ENCODE assay signal across 25 cellular contexts in the genomic region with DNA sequence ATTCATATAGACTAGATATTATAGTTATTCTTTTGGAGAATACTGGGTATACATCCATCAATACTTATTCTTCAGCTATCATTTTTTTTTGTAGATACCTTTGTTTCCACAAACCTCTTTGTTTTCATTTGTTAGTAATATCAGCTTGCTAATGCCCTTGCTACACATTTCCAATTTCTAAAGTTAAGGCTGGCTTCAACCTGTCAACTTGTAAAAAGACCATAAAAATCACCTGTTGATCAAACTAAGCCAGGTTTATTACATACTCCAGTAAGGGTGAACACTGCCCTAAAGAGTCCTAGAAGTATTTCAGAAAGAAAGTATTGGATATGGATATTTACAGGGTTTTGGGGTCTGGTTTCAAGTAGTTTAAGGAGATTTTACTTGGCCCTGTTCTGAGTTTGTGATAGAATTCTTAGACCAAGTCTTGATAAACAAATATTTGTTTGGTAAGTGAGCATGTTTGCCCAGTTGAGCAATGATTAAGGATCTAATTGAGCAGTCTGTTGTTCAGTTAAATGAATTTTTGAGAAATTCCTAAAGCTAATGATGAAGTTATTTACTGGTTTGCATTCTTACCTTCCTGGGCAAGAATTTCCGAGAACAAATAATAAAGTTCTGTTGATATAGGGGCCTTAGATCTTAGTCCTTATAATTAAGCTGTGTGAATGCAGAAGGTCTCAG. TPM values are rescaled to one million over a fixed set of nuclear protein-coding genes. Genes with fewer than 3 reads are reported as not detected.
"Had no signal": no experiment of that assay in that cellular context is flagged by ENCODE, and none has a peak within 500 bp of the region (broad histone marks: within the 10 kb centered on the region; RNA-seq: fewer than 3 reads in every experiment).

No MANE protein-coding gene starts in this region.

- H3K27ac ChIP-seq: testis, upper lobe of left lung had no signal

- H3K4me3 ChIP-seq: gastrocnemius medialis, smooth muscle cell, testis, upper lobe of left lung had no signal

- H3K4me3 Mint-ChIP-seq: activated naive CD8-positive, alpha-beta T cell treated with anti-CD3 and anti-CD28 coated beads, Interleukin-2, amount 10 ng/mL, durations not matched to agents 7 days and 5 days; activated T-helper 1 cell treated with anti-CD3 and anti-CD28 coated beads, Interleukin-12 subunit alpha, Interleukin-12 subunit beta, Interleukin-2, Interleukin-4 antibody, amounts not matched to agents 30 ng/mL and 10 ng/mL and 1 ng/mL, durations not matched to agents 14 hours and 24 hours and 36 hours; endodermal cell; natural killer cell treated with Interleukin-12 subunit alpha and Interleukin-12 subunit beta and Interleukin-15 and Interleukin-18, amount 100 ng/mL, for 72 hours had no signal

- FAIRE-seq: TTC549 had no signal

- H3K36me3 Mint-ChIP-seq: natural killer cell treated with Interleukin-12 subunit alpha and Interleukin-12 subunit beta and Interleukin-15 and Interleukin-18, amount 100 ng/mL, for 72 hours had no signal

- H3K4me1 ChIP-seq: testis had no signal

- ATAC-seq: gastrocnemius medialis; left ventricle myocardium superior; natural killer cell treated with Interleukin-12 subunit alpha and Interleukin-12 subunit beta and Interleukin-15 and Interleukin-18, amount 100 ng/mL, for 72 hours; right cardiac atrium; stimulated activated naive CD8-positive, alpha-beta T cell treated with anti-CD3 and anti-CD28 coated beads, Interleukin-15, Interleukin-2, amounts not matched to agents 100 U/mL and 50 U/mL, for 24 hours had no signal

- H3K9me3 ChIP-seq: gastrocnemius medialis, testis, upper lobe of left lung had no signal

- H3K36me3 ChIP-seq: gastrocnemius medialis had no signal

- H3K27me3 Mint-ChIP-seq: activated naive CD8-positive, alpha-beta T cell treated with anti-CD3 and anti-CD28 coated beads, Interleukin-2, amount 10 ng/mL, durations not matched to agents 7 days and 5 days; natural killer cell treated with Interleukin-12 subunit alpha and Interleukin-12 subunit beta and Interleukin-15 and Interleukin-18, amount 100 ng/mL, for 72 hours had no signal

- H3K4me2 ChIP-seq: smooth muscle cell had no signal

- H3K27ac Mint-ChIP-seq: activated naive CD8-positive, alpha-beta T cell treated with anti-CD3 and anti-CD28 coated beads, Interleukin-2, amount 10 ng/mL, durations not matched to agents 7 days and 5 days; activated T-helper 1 cell treated with anti-CD3 and anti-CD28 coated beads, Interleukin-12 subunit alpha, Interleukin-12 subunit beta, Interleukin-2, Interleukin-4 antibody, amounts not matched to agents 30 ng/mL and 10 ng/mL and 1 ng/mL, durations not matched to agents 14 hours and 24 hours and 36 hours; endodermal cell; natural killer cell treated with Interleukin-12 subunit alpha and Interleukin-12 subunit beta and Interleukin-15 and Interleukin-18, amount 100 ng/mL, for 72 hours had no signal

- DNase-seq: activated CD4-positive, alpha-beta T cell treated with anti-CD3 and anti-CD28 coated beads, Interleukin-2, amount 50 U/mL, for 1 hour; activated CD4-positive, CD25-positive, alpha-beta regulatory T cell; activated CD8-positive, alpha-beta memory T cell treated with anti-CD3 and anti-CD28 coated beads for 24 hours; activated naive CD4-positive, alpha-beta T cell; activated naive CD8-positive, alpha-beta T cell treated with anti-CD3 and anti-CD28 coated beads, Interleukin-2, amount 10 ng/mL, durations not matched to agents 7 days and 5 days; aorta; dermis blood vessel endothelial cell; endodermal cell; gastrocnemius medialis; islet precursor cell; left ventricle myocardium superior; mesendoderm; right cardiac atrium; stimulated activated naive CD8-positive, alpha-beta T cell treated with anti-CD3 and anti-CD28 coated beads, Interleukin-15, Interleukin-2, amounts not matched to agents 100 U/mL and 50 U/mL, for 24 hours; SW 1271; testis; upper lobe of left lung had no signal

- H3K27me3 ChIP-seq: gastrocnemius medialis, testis, upper lobe of left lung had no signal

- H3K9me3 Mint-ChIP-seq: activated naive CD8-positive, alpha-beta T cell treated with anti-CD3 and anti-CD28 coated beads, Interleukin-2, amount 10 ng/mL, durations not matched to agents 7 days and 5 days; activated T-helper 1 cell treated with anti-CD3 and anti-CD28 coated beads, Interleukin-12 subunit alpha, Interleukin-12 subunit beta, Interleukin-2, Interleukin-4 antibody, amounts not matched to agents 30 ng/mL and 10 ng/mL and 1 ng/mL, durations not matched to agents 14 hours and 24 hours and 36 hours; endodermal cell; natural killer cell treated with Interleukin-12 subunit alpha and Interleukin-12 subunit beta and Interleukin-15 and Interleukin-18, amount 100 ng/mL, for 72 hours had no signal

RNA-seq across cellular contexts. Expression of a gene that starts 52.8 kb away (rescaled TPM):
- total RNA-seq: activated naive CD8-positive, alpha-beta T cell treated with anti-CD3 and anti-CD28 coated beads, Interleukin-2, amount 10 ng/mL, durations not matched to agents 7 days and 5 days; activated T-helper 1 cell treated with anti-CD3 and anti-CD28 coated beads, Interleukin-12 subunit alpha, Interleukin-12 subunit beta, Interleukin-2, Interleukin-4 antibody, amounts not matched to agents 30 ng/mL and 10 ng/mL and 1 ng/mL, durations not matched to agents 14 hours and 24 hours and 36 hours; aorta; chondrocyte; dermis blood vessel endothelial cell; epithelial cell of proximal tubule; gastrocnemius medialis; left ventricle myocardium superior; natural killer cell treated with Interleukin-12 subunit alpha and Interleukin-12 subunit beta and Interleukin-15 and Interleukin-18, amount 100 ng/mL, for 72 hours; posterior vena cava; right cardiac atrium; smooth muscle cell; T-helper 2 cell treated with Interferon-gamma antibody and Interleukin-4, amounts not matched to agents 100 ng/mL and 5 ng/mL, for 36 hours; upper lobe of left lung had no signal
- polyA plus RNA-seq: aorta, right cardiac atrium, smooth muscle cell had no signal
